Comparison of ENCODE assay signal across 31 cellular contexts in the genomic region with DNA sequence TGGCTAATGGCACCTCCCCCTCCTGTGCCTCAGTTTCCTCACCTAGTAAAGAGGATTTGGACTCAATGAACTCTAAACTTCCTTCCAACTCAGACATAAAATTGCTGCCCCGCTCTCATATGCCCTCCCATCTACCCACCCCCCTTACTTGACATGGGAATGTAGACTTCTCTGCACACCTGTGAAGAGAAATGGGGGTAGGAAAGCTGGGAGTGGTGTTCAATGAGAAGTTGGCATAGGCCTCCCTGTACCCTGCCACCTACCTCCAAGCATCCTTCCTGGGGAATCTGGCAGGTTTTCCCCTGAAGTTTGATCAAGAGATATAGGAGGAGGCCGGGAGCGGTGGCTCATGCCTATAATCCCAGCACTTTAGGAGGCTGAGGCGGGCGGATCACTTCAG. TPM values are rescaled to one million over a fixed set of nuclear protein-coding genes. Genes with fewer than 3 reads are reported as not detected.
"Had no signal": no experiment of that assay in that cellular context is flagged by ENCODE, and none has a peak within 500 bp of the region (broad histone marks: within the 10 kb centered on the region; RNA-seq: fewer than 3 reads in every experiment).

No MANE protein-coding gene starts in this region.

- H3K4me3 Mint-ChIP-seq: activated CD4-positive, alpha-beta T cell treated with anti-CD3 and anti-CD28 coated beads for 36 hours; activated CD4-positive, alpha-beta T cell treated with anti-CD3 and anti-CD28 coated beads, Interleukin-2, amount 10 ng/mL, durations not matched to agents 7 days and 5 days; activated CD8-positive, alpha-beta T cell treated with anti-CD3 and anti-CD28 coated beads, Interleukin-2, amount 10 ng/mL, durations not matched to agents 7 days and 5 days; activated naive CD4-positive, alpha-beta T cell treated with anti-CD3 and anti-CD28 coated beads for 36 hours; activated naive CD8-positive, alpha-beta T cell; activated naive CD8-positive, alpha-beta T cell treated with anti-CD3 and anti-CD28 coated beads, Interleukin-2, amount 50 U/mL, for 24 hours; activated T-cell treated with anti-CD3 and anti-CD28 coated beads, Interleukin-2, amount 50 U/mL, for 4 hours; activated T-helper 1 cell treated with anti-CD3 and anti-CD28 coated beads, Interleukin-12 subunit alpha, Interleukin-12 subunit beta, Interleukin-2, Interleukin-4 antibody, amounts not matched to agents 30 ng/mL and 10 ng/mL and 1 ng/mL, durations not matched to agents 14 hours and 24 hours and 36 hours had no signal

- DNase-seq: activated CD4-positive, alpha-beta T cell treated with anti-CD3 and anti-CD28 coated beads for 36 hours; activated CD4-positive, alpha-beta T cell treated with anti-CD3 and anti-CD28 coated beads, Interleukin-2, amount 10 ng/mL, durations not matched to agents 7 days and 5 days; activated CD4-positive, alpha-beta T cell treated with anti-CD3 and anti-CD28 coated beads, Interleukin-2, amount 50 U/mL, for 48 hours; activated CD8-positive, alpha-beta T cell treated with anti-CD3 and anti-CD28 coated beads, Interleukin-2, amount 10 ng/mL, durations not matched to agents 7 days and 5 days; activated gamma-delta T cell treated with Interleukin-2 at 50 U/mL for 16 hours; activated naive CD4-positive, alpha-beta T cell treated with anti-CD3 and anti-CD28 coated beads for 36 hours; activated naive CD8-positive, alpha-beta T cell treated with anti-CD3 and anti-CD28 coated beads, Interleukin-2, amount 50 U/mL, for 24 hours; activated T-cell treated with anti-CD3 and anti-CD28 coated beads for 4 hours; activated T-cell treated with anti-CD3 and anti-CD28 coated beads, Interleukin-2, amount 50 U/mL, for 4 hours; anterior cingulate cortex; brain microvascular endothelial cell; central memory CD4-positive, alpha-beta T cell; NCI-H1092 treated with DMSO at 0.1 percent for 48 hours; NCI-H1417 treated with DMSO at 0.1 percent for 48 hours; NCI-H187 treated with DMSO at 0.1 percent for 48 hours; NCI-H2081; NCI-H226; NCI-H446 treated with DMSO at 0.1 percent for 48 hours; NCI-H524 treated with DMSO at 0.1 percent for 48 hours; SHP77; SJCRH30 had no signal

- H3K27me3 ChIP-seq: brain microvascular endothelial cell, SJCRH30 had no signal

- H3K9me3 ChIP-seq: SJCRH30 had no signal

- H3K36me3 Mint-ChIP-seq: activated naive CD8-positive, alpha-beta T cell had no signal

- H3K27me3 Mint-ChIP-seq: activated CD4-positive, alpha-beta T cell treated with anti-CD3 and anti-CD28 coated beads for 36 hours; activated CD4-positive, alpha-beta T cell treated with anti-CD3 and anti-CD28 coated beads, Interleukin-2, amount 10 ng/mL, durations not matched to agents 7 days and 5 days; activated naive CD8-positive, alpha-beta T cell; activated naive CD8-positive, alpha-beta T cell treated with anti-CD3 and anti-CD28 coated beads, Interleukin-2, amount 50 U/mL, for 24 hours had no signal

- H3K9me3 Mint-ChIP-seq: activated CD4-positive, alpha-beta T cell treated with anti-CD3 and anti-CD28 coated beads, Interleukin-2, amount 10 ng/mL, durations not matched to agents 7 days and 5 days; activated naive CD4-positive, alpha-beta T cell treated with anti-CD3 and anti-CD28 coated beads for 36 hours; activated naive CD8-positive, alpha-beta T cell treated with anti-CD3 and anti-CD28 coated beads, Interleukin-2, amount 50 U/mL, for 24 hours; activated T-cell treated with anti-CD3 and anti-CD28 coated beads, Interleukin-2, amount 50 U/mL, for 4 hours; activated T-helper 1 cell treated with anti-CD3 and anti-CD28 coated beads, Interleukin-12 subunit alpha, Interleukin-12 subunit beta, Interleukin-2, Interleukin-4 antibody, amounts not matched to agents 30 ng/mL and 10 ng/mL and 1 ng/mL, durations not matched to agents 14 hours and 24 hours and 36 hours had no signal

- H3K36me3 ChIP-seq: brain microvascular endothelial cell, SJCRH30 had no signal

- H3K4me3 ChIP-seq: SJCRH30, SK-N-MC had no signal

- ATAC-seq: activated CD4-positive, alpha-beta T cell treated with anti-CD3 and anti-CD28 coated beads for 36 hours; activated CD4-positive, CD25-positive, alpha-beta regulatory T cell treated with anti-CD3 and anti-CD28 coated beads, Interleukin-2, amount 50 U/mL, for 24 hours; activated CD8-positive, alpha-beta T cell treated with anti-CD3 and anti-CD28 coated beads, Interleukin-2, amount 10 ng/mL, durations not matched to agents 7 days and 5 days; activated naive CD8-positive, alpha-beta T cell treated with anti-CD3 and anti-CD28 coated beads, Interleukin-2, amount 50 U/mL, for 24 hours; activated T-cell treated with anti-CD3 and anti-CD28 coated beads, Interleukin-2, amount 50 U/mL, for 4 hours; Panc1 had no signal

- H3K27ac Mint-ChIP-seq: activated CD4-positive, alpha-beta T cell treated with anti-CD3 and anti-CD28 coated beads for 36 hours; activated CD4-positive, alpha-beta T cell treated with anti-CD3 and anti-CD28 coated beads, Interleukin-2, amount 10 ng/mL, durations not matched to agents 7 days and 5 days; activated CD8-positive, alpha-beta T cell treated with anti-CD3 and anti-CD28 coated beads, Interleukin-2, amount 10 ng/mL, durations not matched to agents 7 days and 5 days; activated naive CD4-positive, alpha-beta T cell treated with anti-CD3 and anti-CD28 coated beads for 36 hours; activated naive CD8-positive, alpha-beta T cell; activated naive CD8-positive, alpha-beta T cell treated with anti-CD3 and anti-CD28 coated beads, Interleukin-2, amount 50 U/mL, for 24 hours; activated T-helper 1 cell treated with anti-CD3 and anti-CD28 coated beads, Interleukin-12 subunit alpha, Interleukin-12 subunit beta, Interleukin-2, Interleukin-4 antibody, amounts not matched to agents 30 ng/mL and 10 ng/mL and 1 ng/mL, durations not matched to agents 14 hours and 24 hours and 36 hours had no signal

- H3K27ac ChIP-seq: brain microvascular endothelial cell, SK-N-MC had no signal

RNA-seq across cellular contexts. Expression of a gene that starts 3.9 kb away (rescaled TPM):
- total RNA-seq: activated CD8-positive, alpha-beta T cell treated with anti-CD3 and anti-CD28 coated beads, Interleukin-2, amount 10 ng/mL, durations not matched to agents 7 days and 5 days; activated T-helper 1 cell treated with anti-CD3 and anti-CD28 coated beads, Interleukin-12 subunit alpha, Interleukin-12 subunit beta, Interleukin-2, Interleukin-4 antibody, amounts not matched to agents 30 ng/mL and 10 ng/mL and 1 ng/mL, durations not matched to agents 14 hours and 24 hours and 36 hours; cerebellum; M059J; T-helper 1 cell treated with Interleukin-12 subunit alpha and Interleukin-12 subunit beta and Interleukin-4 antibody, amounts not matched to agents 30 ng/mL and 1 ng/mL, for 36 hours; T-helper 2 cell treated with Interferon-gamma antibody and Interleukin-4, amounts not matched to agents 100 ng/mL and 5 ng/mL, for 36 hours had no signal

RNA-seq across cellular contexts. Expression of a gene that starts 35.5 kb away (rescaled TPM):
- total RNA-seq: activated CD4-positive, alpha-beta T cell treated with anti-CD3 and anti-CD28 coated beads for 36 hours; activated CD4-positive, alpha-beta T cell treated with anti-CD3 and anti-CD28 coated beads, Interleukin-2, amount 10 ng/mL, durations not matched to agents 7 days and 5 days; activated CD8-positive, alpha-beta T cell treated with anti-CD3 and anti-CD28 coated beads, Interleukin-2, amount 10 ng/mL, durations not matched to agents 7 days and 5 days; activated naive CD4-positive, alpha-beta T cell treated with anti-CD3 and anti-CD28 coated beads for 36 hours; activated T-cell treated with anti-CD3 and anti-CD28 coated beads, Interleukin-2, amount 50 U/mL, for 4 hours; activated T-helper 1 cell treated with anti-CD3 and anti-CD28 coated beads, Interleukin-12 subunit alpha, Interleukin-12 subunit beta, Interleukin-2, Interleukin-4 antibody, amounts not matched to agents 30 ng/mL and 10 ng/mL and 1 ng/mL, durations not matched to agents 14 hours and 24 hours and 36 hours; cerebellum; M059J; RPMI7951; SJCRH30; T-helper 1 cell treated with Interleukin-12 subunit alpha and Interleukin-12 subunit beta and Interleukin-4 antibody, amounts not matched to agents 30 ng/mL and 1 ng/mL, for 36 hours; T-helper 2 cell treated with Interferon-gamma antibody and Interleukin-4, amounts not matched to agents 100 ng/mL and 5 ng/mL, for 36 hours had no signal

RNA-seq across cellular contexts. Expression of a gene that starts 54.1 kb away (rescaled TPM):
- total RNA-seq: activated CD4-positive, alpha-beta T cell treated with anti-CD3 and anti-CD28 coated beads for 36 hours; activated CD4-positive, alpha-beta T cell treated with anti-CD3 and anti-CD28 coated beads, Interleukin-2, amount 10 ng/mL, durations not matched to agents 7 days and 5 days; activated CD8-positive, alpha-beta T cell treated with anti-CD3 and anti-CD28 coated beads, Interleukin-2, amount 10 ng/mL, durations not matched to agents 7 days and 5 days; activated naive CD4-positive, alpha-beta T cell treated with anti-CD3 and anti-CD28 coated beads for 36 hours; activated T-cell treated with anti-CD3 and anti-CD28 coated beads, Interleukin-2, amount 50 U/mL, for 4 hours; activated T-helper 1 cell treated with anti-CD3 and anti-CD28 coated beads, Interleukin-12 subunit alpha, Interleukin-12 subunit beta, Interleukin-2, Interleukin-4 antibody, amounts not matched to agents 30 ng/mL and 10 ng/mL and 1 ng/mL, durations not matched to agents 14 hours and 24 hours and 36 hours; cerebellum; M059J; RPMI7951; T-helper 1 cell treated with Interleukin-12 subunit alpha and Interleukin-12 subunit beta and Interleukin-4 antibody, amounts not matched to agents 30 ng/mL and 1 ng/mL, for 36 hours; T-helper 2 cell treated with Interferon-gamma antibody and Interleukin-4, amounts not matched to agents 100 ng/mL and 5 ng/mL, for 36 hours had no signal
